19 cellular contexts compared by ENCODE assay signal in genomic region chr13:90315061-90315460, GRCh38.
DNase-seq lines count a peak whose midpoint lies in the region; TF ChIP-seq lines count a peak whose summit lies in the region.
"Had no signal": no experiment of that assay in that cellular context is flagged by ENCODE, and none has a peak within 500 bp of the region (broad histone marks: within the 10 kb centered on the region; RNA-seq: fewer than 3 reads in every experiment).

No MANE protein-coding gene starts in this region.

- no peak overlapping the region for H3K4me3 ChIP-seq in ectodermal cell (ENCODE audit: insufficient read depth, low read depth, low read length)
- H3K4me3 ChIP-seq in mesendoderm (ENCODE audit: low read length) = no peak overlapping the region
- H3K4me3 ChIP-seq in thyroid gland (replicated peaks in 1 of 3) = no peak overlapping the region
- no peak overlapping the region for H3K4me3 ChIP-seq in spleen
- H3K4me3 ChIP-seq: BLaER1 treated with 17β-estradiol and CSF1 and Interleukin-3, amounts not matched to agents 10 nM and 100 nM; GM23248 had no signal

- WGBS in ectodermal cell, 2 experiments = 20 to 25% methylated on average over 2 of the region's 2 CpGs
- no CpG with 5 or more reads among the region's 2 CpGs for WGBS in mesendoderm (ENCODE audit: extremely low coverage, insufficient coverage, low lambda C conversion rate)
- WGBS in thyroid gland, 2 donors = 56 to 57% methylated on average over 2 of the region's 2 CpGs
- WGBS in spleen, 5 donors = 50 to 85% (median 81%) methylated on average over 2 of the region's 2 CpGs

- no peak overlapping the region for H2BK5ac ChIP-seq in mesendoderm (ENCODE audit: low read length)

- H3K4ac ChIP-seq in mesendoderm (ENCODE audit: low read depth, low read length) = no peak overlapping the region

- no peak overlapping the region for H2BK15ac ChIP-seq in mesendoderm (replicated peaks; ENCODE audit: low read depth)

- H3K9me3 ChIP-seq in ectodermal cell (ENCODE audit: control insufficient read depth, low read length) = no peaks in the 10 kb centered on the region
- no peaks in the 10 kb centered on the region for H3K9me3 ChIP-seq in thyroid gland
- H3K9me3 ChIP-seq in spleen = peaks cover 0 to 9% (median 0%) of the 10 kb centered on the region in 8 donors
- H3K9me3 ChIP-seq: BLaER1 treated with 17β-estradiol and CSF1 and Interleukin-3, amounts not matched to agents 10 nM and 100 nM had no signal

- H3K27me3 ChIP-seq in ectodermal cell (ENCODE audit: control insufficient read depth, insufficient read depth, low read length, poor library complexity, severe bottlenecking) (no peaks in the 10 kb centered on the region), mesendoderm (ENCODE audit: insufficient read depth, low read length, poor library complexity) (no peaks in the 10 kb centered on the region), thyroid gland (no peaks in the 10 kb centered on the region), spleen (replicated peaks in 1 of 7) (no peaks in the 10 kb centered on the region)
- H3K27me3 ChIP-seq: BLaER1 treated with 17β-estradiol and CSF1 and Interleukin-3, amounts not matched to agents 10 nM and 100 nM had no signal

- no peak overlapping the region for H4K5ac ChIP-seq in mesendoderm (ENCODE audit: low read length)

- TF ChIP-seq CTCF in thyroid gland (IDR thresholded peaks at IDR 0.05) (no peak), spleen (IDR thresholded peaks at IDR 0.05 in 8 of 11, conservative IDR thresholded peaks at IDR 0.05 in 3 of 11) (no peak)

- no peak overlapping the region for H4K8ac ChIP-seq in mesendoderm (ENCODE audit: low read depth, low read length)

- DNase-seq in NCI-H82 (lab: John Stamatoyannopoulos, UW) (peak; percentile 41), NCI-H82 treated with DMSO at 0.1 percent for 48 hours (lab: John Stamatoyannopoulos, UW; ENCODE audit: unreplicated experiment) (no peak), mesendoderm (peak; percentile 88), A172 (ENCODE audit: low spot score) (no peak), NCI-H1092 (lab: John Stamatoyannopoulos, UW) (no peak), thyroid gland (no peak), spleen (no peak)
- DNase-seq: CD4-positive, alpha-beta memory T cell; GM23248; NCI-H1105; NCI-H2081; NCI-H446; NK-92 treated with Interleukin-12 subunit alpha and Interleukin-12 subunit beta, amount 100 ng/mL, for 24 hours; SIG-M5 had no signal

- H3K4me2 ChIP-seq in mesendoderm (ENCODE audit: low read length) = no peak overlapping the region
- H3K4me2 ChIP-seq: BLaER1 treated with 17β-estradiol and CSF1 and Interleukin-3, amounts not matched to agents 10 nM and 100 nM; KMS-11 had no signal

- H3K23ac ChIP-seq in mesendoderm (ENCODE audit: low read length) = no peak overlapping the region

- peak overlapping the region; percentile 38 for H3K27ac ChIP-seq in ectodermal cell (ENCODE audit: insufficient read depth, low read depth, low read length, poor library complexity, severe bottlenecking)
- H3K27ac ChIP-seq in mesendoderm (ENCODE audit: low read depth, low read length) = no peak overlapping the region
- H3K27ac ChIP-seq in thyroid gland = no peak overlapping the region
- H3K27ac ChIP-seq in spleen = no peak overlapping the region
- H3K27ac ChIP-seq: 22Rv1; BLaER1 treated with 17β-estradiol and CSF1 and Interleukin-3, amounts not matched to agents 10 nM and 100 nM; GM23248; KMS-11; RWPE1 had no signal

- H3K9ac ChIP-seq in mesendoderm (ENCODE audit: low read length) = no peak overlapping the region
- H3K9ac ChIP-seq: BLaER1 treated with 17β-estradiol and CSF1 and Interleukin-3, amounts not matched to agents 10 nM and 100 nM; GM23248; KMS-11 had no signal

- TF ChIP-seq POLR2A in thyroid gland (IDR thresholded peaks at IDR 0.05) = no peak
- no peak for TF ChIP-seq POLR2A in spleen (IDR thresholded peaks at IDR 0.05)

- no peak overlapping the region for H2BK120ac ChIP-seq in mesendoderm (ENCODE audit: low read depth, low read length)

- H3K4me1 ChIP-seq in ectodermal cell (ENCODE audit: control insufficient read depth, insufficient read depth, low read length) (no peaks in the 10 kb centered on the region), mesendoderm (ENCODE audit: control insufficient read depth, low read depth, low read length) (no peaks in the 10 kb centered on the region), thyroid gland (no peaks in the 10 kb centered on the region), spleen (no peaks in the 10 kb centered on the region)
- H3K4me1 ChIP-seq: BLaER1 treated with 17β-estradiol and CSF1 and Interleukin-3, amounts not matched to agents 10 nM and 100 nM had no signal

- no peaks in the 10 kb centered on the region for H3K79me2 ChIP-seq in mesendoderm (ENCODE audit: control insufficient read depth, insufficient read depth, low read length)

- no peak overlapping the region for H3K56ac ChIP-seq in mesendoderm (ENCODE audit: low read length)

- no peak overlapping the region for H2AK5ac ChIP-seq in mesendoderm (ENCODE audit: low read length)

- intact Hi-C loops in thyroid gland (cut with DNase I) (no loop called here), spleen (cut with DNase I; ENCODE audit: low total_unique reads) (no loop called here)

- H3K79me1 ChIP-seq in mesendoderm (ENCODE audit: low read length) = no peaks in the 10 kb centered on the region

- H3K36me3 ChIP-seq in ectodermal cell (ENCODE audit: control insufficient read depth, insufficient read depth, low read length) (no peaks in the 10 kb centered on the region), mesendoderm (ENCODE audit: control insufficient read depth, insufficient read depth, low read length) (no peaks in the 10 kb centered on the region), thyroid gland (no peaks in the 10 kb centered on the region), spleen (no peaks in the 10 kb centered on the region)
- H3K36me3 ChIP-seq: BLaER1 treated with 17β-estradiol and CSF1 and Interleukin-3, amounts not matched to agents 10 nM and 100 nM had no signal

- no peak overlapping the region for H3K18ac ChIP-seq in mesendoderm (ENCODE audit: low read length)

Comparison
In these comparisons a context has a peak if more than half of its experiments do, and no peak if none do; other contexts are left out.
1. DNase-seq: peak in NCI-H82 (single experiment) and mesendoderm (single experiment); none in NCI-H82 treated with DMSO at 0.1 percent for 48 hours (single experiment), A172 (single experiment), NCI-H1092 (single experiment), thyroid gland (0 of 2) and spleen (single experiment).